8 cellular contexts compared by ENCODE assay signal in the genomic region with DNA sequence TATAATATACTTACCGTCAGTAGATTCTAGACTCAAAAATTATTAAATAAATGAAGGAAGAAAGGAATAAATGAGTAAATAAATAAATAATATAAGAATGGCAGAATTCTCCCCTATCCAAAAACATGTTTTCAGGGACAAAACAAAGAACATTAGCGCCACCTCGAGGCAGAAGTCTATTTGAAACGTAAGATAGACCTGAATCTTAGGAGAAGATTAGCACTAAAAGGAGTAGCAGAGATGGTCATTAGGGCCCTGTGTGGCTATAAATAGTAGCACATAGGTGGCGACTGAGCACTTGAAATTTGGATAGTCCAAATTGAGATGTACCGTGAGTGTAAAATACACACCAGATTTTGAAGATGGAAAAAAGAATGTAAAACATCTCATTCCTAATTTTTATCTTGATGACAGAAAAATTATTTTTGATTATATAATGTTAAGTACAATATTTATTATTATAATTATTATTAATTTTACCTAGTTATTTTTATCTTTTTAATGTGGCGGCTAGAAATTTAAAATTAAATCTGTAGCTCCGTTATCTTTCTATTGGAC. TPM values are rescaled to one million over a fixed set of nuclear protein-coding genes. Genes with fewer than 3 reads are reported as not detected.
DNase-seq lines count a peak whose midpoint lies in the region; ATAC-seq and TF ChIP-seq lines count a peak whose summit lies in the region.

No MANE protein-coding gene starts in this region.

- no peak overlapping the region for H3K4me2 ChIP-seq in Loucy (ENCODE audit: low read depth, low read length, poor library complexity, severe bottlenecking)

- H3K4me3 ChIP-seq in Loucy (ENCODE audit: low read length, poor library complexity, severe bottlenecking) (no peak overlapping the region), Peyer's patch (no peak overlapping the region), skeletal muscle cell (ENCODE audit: low read depth, low read length) (no peak overlapping the region)

- peak; percentile 50 for ATAC-seq in left ventricle myocardium superior
- ATAC-seq in GM19328 (IDR thresholded peaks at IDR 0.05; ENCODE audit: unreplicated experiment): no peak
- no peak for ATAC-seq in HG02938 (IDR thresholded peaks at IDR 0.05; ENCODE audit: unreplicated experiment)

- H3K4me1 ChIP-seq in Loucy (ENCODE audit: insufficient read depth, low read length, poor library complexity, severe bottlenecking): peaks cover 22% of the 10 kb centered on the region
- no peaks in the 10 kb centered on the region for H3K4me1 ChIP-seq in Peyer's patch

- TF ChIP-seq POLR2A in Peyer's patch (IDR thresholded peaks at IDR 0.05): no peak

- DNase-seq in GM10266 (ENCODE audit: extremely low spot score) (peak; percentile 24), Peyer's patch (peak in 2 of 3 donors; percentile 20 to 79), left ventricle myocardium superior (peak; percentile 34), skeletal muscle cell (ENCODE audit: low read depth) (peak; percentile 30)
- DNase-seq in activated naive CD8-positive, alpha-beta T cell treated with anti-CD3 and anti-CD28 coated beads, Interleukin-2, amount 50 U/mL, for 16 hours (ENCODE audit: low read depth, low spot score): peak; percentile 9

- H4K20me1 ChIP-seq in Loucy (ENCODE audit: insufficient read depth, low read length, poor library complexity, severe bottlenecking): no peaks in the 10 kb centered on the region

- H3K79me2 ChIP-seq in Loucy (ENCODE audit: insufficient read depth, low read length): no peaks in the 10 kb centered on the region

- H3K27ac ChIP-seq in Peyer's patch: no peak overlapping the region

- intact Hi-C loops in left ventricle myocardium superior (cut with micrococcal nuclease): loop anchor here (2.0 kb wide), 1 partner anchor 351 kb away; no protein-coding TSS in a partner anchor

- no peak overlapping the region for H3K9ac ChIP-seq in Loucy (ENCODE audit: low read depth, low read length, poor library complexity, severe bottlenecking)

- no peaks in the 10 kb centered on the region for H3K9me3 ChIP-seq in Loucy (ENCODE audit: insufficient read depth, low read depth, low read length)
- no peaks in the 10 kb centered on the region for H3K9me3 ChIP-seq in Peyer's patch

- H2AFZ ChIP-seq in Loucy (ENCODE audit: low read length): no peak overlapping the region

- H3K36me3 ChIP-seq in Loucy (ENCODE audit: insufficient read depth, low read length) (no peaks in the 10 kb centered on the region), Peyer's patch (no peaks in the 10 kb centered on the region)

- TF ChIP-seq CTCF in GM10266 (IDR thresholded peaks at IDR 0.05; ENCODE audit: control insufficient read depth, insufficient read depth, low read depth, missing control alignments): peak; percentile 54
- TF ChIP-seq CTCF in Loucy (conservative IDR thresholded peaks at IDR 0.05; ENCODE audit: low read length): peak; percentile 79
- TF ChIP-seq CTCF in Peyer's patch (IDR thresholded peaks at IDR 0.05): peak in 5 of 6 experiments; percentile 35 to 53 (median 44)

- H3K27me3 ChIP-seq in Loucy (ENCODE audit: insufficient read depth, low read length, poor library complexity, severe bottlenecking) (no peaks in the 10 kb centered on the region), Peyer's patch (no peaks in the 10 kb centered on the region)

- no peaks in the 10 kb centered on the region for H3K9me2 ChIP-seq in Loucy (replicated peaks; ENCODE audit: low read depth, low read length)

- H3F3A ChIP-seq in Loucy (ENCODE audit: low read depth): no peaks in the 10 kb centered on the region

RNA-seq across cellular contexts. Expression of a gene that starts 24.3 kb away (rescaled TPM):
- 10 to 100 TPM in 2 of 4 donors, 1 to 10 TPM in 2; 1.7 to 19.6 (median 9.4) TPM for total RNA-seq in Peyer's patch
- 8.7 TPM for total RNA-seq in left ventricle myocardium superior
